ENCODE assay signal across 2 cellular contexts in the genomic region with DNA sequence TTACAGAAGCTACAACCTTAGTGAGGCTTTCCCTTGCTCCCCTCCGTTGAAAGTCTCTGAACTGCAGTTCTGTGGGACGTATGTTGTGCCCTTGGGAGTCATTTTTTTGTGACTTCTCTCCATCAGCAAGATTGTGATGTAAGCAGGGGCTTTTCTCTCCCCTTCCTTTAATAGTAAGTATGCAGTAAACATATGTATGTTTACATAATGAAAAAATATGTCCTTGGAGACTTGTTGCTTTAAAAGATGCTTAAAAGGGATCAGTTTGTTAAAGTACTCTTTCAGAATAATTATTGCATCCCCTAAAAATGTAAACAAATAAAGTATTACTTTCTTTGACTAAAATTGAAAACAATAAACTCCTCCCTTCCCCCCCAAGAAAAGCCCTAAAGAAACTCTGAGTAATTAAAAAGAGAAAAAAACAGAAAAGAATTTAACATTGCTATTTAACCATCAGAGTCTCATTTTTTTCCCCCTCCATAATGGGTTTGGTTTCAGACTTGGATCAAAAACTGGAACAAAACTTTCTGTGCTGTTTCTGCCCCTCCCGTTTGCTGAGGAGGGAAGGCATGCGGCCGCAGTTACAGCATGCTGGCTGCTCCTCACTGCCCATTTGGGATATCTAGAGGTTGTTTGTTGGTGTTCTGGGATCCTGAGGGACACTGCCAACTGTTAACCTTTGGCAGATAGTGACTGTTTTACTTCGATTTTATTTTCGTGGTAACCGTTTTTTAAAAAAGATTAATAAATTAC.
A peak's percentile ranks its signal among the peaks of the same experiment; 100 is the strongest.
TF ChIP-seq lines count a peak whose summit lies in the region.

No MANE protein-coding gene starts in this region.

TF ChIP-seq in GM23338, 12 proteins besides CTCF, POLR2A, EP300 and RAD21:
- TF ChIP-seq, protein P1, sequence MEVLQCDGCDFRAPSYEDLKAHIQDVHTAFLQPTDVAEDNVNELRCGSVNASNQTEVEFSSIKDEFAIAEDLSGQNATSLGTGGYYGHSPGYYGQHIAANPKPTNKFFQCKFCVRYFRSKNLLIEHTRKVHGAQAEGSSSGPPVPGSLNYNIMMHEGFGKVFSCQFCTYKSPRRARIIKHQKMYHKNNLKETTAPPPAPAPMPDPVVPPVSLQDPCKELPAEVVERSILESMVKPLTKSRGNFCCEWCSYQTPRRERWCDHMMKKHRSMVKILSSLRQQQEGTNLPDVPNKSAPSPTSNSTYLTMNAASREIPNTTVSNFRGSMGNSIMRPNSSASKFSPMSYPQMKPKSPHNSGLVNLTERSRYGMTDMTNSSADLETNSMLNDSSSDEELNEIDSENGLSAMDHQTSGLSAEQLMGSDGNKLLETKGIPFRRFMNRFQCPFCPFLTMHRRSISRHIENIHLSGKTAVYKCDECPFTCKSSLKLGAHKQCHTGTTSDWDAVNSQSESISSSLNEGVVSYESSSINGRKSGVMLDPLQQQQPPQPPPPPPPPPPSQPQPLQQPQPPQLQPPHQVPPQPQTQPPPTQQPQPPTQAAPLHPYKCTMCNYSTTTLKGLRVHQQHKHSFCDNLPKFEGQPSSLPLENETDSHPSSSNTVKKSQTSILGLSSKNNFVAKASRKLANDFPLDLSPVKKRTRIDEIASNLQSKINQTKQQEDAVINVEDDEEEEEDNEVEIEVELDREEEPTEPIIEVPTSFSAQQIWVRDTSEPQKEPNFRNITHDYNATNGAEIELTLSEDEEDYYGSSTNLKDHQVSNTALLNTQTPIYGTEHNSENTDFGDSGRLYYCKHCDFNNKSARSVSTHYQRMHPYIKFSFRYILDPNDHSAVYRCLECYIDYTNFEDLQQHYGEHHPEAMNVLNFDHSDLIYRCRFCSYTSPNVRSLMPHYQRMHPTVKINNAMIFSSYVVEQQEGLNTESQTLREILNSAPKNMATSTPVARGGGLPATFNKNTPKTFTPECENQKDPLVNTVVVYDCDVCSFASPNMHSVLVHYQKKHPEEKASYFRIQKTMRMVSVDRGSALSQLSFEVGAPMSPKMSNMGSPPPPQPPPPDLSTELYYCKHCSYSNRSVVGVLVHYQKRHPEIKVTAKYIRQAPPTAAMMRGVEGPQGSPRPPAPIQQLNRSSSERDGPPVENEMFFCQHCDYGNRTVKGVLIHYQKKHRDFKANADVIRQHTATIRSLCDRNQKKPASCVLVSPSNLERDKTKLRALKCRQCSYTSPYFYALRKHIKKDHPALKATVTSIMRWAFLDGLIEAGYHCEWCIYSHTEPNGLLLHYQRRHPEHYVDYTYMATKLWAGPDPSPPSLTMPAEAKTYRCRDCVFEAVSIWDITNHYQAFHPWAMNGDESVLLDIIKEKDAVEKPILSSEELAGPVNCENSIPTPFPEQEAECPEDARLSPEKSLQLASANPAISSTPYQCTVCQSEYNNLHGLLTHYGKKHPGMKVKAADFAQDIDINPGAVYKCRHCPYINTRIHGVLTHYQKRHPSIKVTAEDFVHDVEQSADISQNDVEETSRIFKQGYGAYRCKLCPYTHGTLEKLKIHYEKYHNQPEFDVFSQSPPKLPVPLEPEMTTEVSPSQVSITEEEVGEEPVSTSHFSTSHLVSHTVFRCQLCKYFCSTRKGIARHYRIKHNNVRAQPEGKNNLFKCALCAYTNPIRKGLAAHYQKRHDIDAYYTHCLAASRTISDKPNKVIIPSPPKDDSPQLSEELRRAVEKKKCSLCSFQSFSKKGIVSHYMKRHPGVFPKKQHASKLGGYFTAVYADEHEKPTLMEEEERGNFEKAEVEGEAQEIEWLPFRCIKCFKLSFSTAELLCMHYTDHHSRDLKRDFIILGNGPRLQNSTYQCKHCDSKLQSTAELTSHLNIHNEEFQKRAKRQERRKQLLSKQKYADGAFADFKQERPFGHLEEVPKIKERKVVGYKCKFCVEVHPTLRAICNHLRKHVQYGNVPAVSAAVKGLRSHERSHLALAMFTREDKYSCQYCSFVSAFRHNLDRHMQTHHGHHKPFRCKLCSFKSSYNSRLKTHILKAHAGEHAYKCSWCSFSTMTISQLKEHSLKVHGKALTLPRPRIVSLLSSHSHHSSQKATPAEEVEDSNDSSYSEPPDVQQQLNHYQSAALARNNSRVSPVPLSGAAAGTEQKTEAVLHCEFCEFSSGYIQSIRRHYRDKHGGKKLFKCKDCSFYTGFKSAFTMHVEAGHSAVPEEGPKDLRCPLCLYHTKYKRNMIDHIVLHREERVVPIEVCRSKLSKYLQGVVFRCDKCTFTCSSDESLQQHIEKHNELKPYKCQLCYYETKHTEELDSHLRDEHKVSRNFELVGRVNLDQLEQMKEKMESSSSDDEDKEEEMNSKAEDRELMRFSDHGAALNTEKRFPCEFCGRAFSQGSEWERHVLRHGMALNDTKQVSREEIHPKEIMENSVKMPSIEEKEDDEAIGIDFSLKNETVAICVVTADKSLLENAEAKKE (CRISPR knock-in tag; IDR thresholded peaks at IDR 0.05) = no peak
- TF ChIP-seq STAT1 (IDR thresholded peaks at IDR 0.05; ENCODE audit: unreplicated experiment) (no peak), EZH2 (IDR thresholded peaks at IDR 0.05; ENCODE audit: low read depth, unreplicated experiment) (no peak), JUNB (IDR thresholded peaks at IDR 0.05; ENCODE audit: unreplicated experiment) (no peak), ZNF331 (CRISPR knock-in tag; IDR thresholded peaks at IDR 0.05; ENCODE audit: low read depth) (no peak), NANOG (IDR thresholded peaks at IDR 0.05; ENCODE audit: borderline replicate concordance) (no peak)

TF ChIP-seq in HepG2, 621 proteins besides CTCF, POLR2A, EP300 and RAD21:
- TF ChIP-seq, protein P2, sequence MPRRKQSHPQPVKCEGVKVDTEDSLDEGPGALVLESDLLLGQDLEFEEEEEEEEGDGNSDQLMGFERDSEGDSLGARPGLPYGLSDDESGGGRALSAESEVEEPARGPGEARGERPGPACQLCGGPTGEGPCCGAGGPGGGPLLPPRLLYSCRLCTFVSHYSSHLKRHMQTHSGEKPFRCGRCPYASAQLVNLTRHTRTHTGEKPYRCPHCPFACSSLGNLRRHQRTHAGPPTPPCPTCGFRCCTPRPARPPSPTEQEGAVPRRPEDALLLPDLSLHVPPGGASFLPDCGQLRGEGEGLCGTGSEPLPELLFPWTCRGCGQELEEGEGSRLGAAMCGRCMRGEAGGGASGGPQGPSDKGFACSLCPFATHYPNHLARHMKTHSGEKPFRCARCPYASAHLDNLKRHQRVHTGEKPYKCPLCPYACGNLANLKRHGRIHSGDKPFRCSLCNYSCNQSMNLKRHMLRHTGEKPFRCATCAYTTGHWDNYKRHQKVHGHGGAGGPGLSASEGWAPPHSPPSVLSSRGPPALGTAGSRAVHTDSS (CRISPR knock-in tag; conservative IDR thresholded peaks at IDR 0.05) = no peak
- no peak for TF ChIP-seq NR1H2 (CRISPR knock-in tag; IDR thresholded peaks at IDR 0.05; ENCODE audit: borderline replicate concordance, low read depth)
- TF ChIP-seq ZNF264 (CRISPR knock-in tag; IDR thresholded peaks at IDR 0.05) = 0 out of 2 replicates have a peak, but pooled peaks have one; percentile 3
